Comparison of ENCODE assay signal across 19 cellular contexts in genomic region chr11:102158151-102158734, GRCh38. TPM values are rescaled to one million over a fixed set of nuclear protein-coding genes. Genes with fewer than 3 reads are reported as not detected.
DNase-seq lines count a peak whose midpoint lies in the region; ATAC-seq, FAIRE-seq and TF ChIP-seq lines count a peak whose summit lies in the region.
"Had no signal": no experiment of that assay in that cellular context is flagged by ENCODE, and none has a peak within 500 bp of the region (broad histone marks: within the 10 kb centered on the region; RNA-seq: fewer than 3 reads in every experiment).

No MANE protein-coding gene starts in this region.

- no peak for FAIRE-seq in bronchial epithelial cell (lab: Jason Lieb, UNC)
- FAIRE-seq: GM19239 had no signal

- peak overlapping the region; percentile 45; the same call in 1 of the 2 replicates for H3K4me2 ChIP-seq in KMS-11

- H3K27me3 Mint-ChIP-seq in nephron (ENCODE audit: low read depth) = no peaks in the 10 kb centered on the region

- H3K27ac ChIP-seq in 22Rv1 (peak overlapping the region; percentile 48), KMS-11 (no peak overlapping the region; the same call in 1 of the 2 replicates)
- no peak overlapping the region for H3K27ac ChIP-seq in effector memory CD4-positive, alpha-beta T cell (ENCODE audit: insufficient read depth, low read length, poor library complexity, severe bottlenecking)
- H3K27ac ChIP-seq: upper lobe of left lung had no signal

- no peaks in the 10 kb centered on the region for H4K20me1 ChIP-seq in KMS-11 (ENCODE audit: insufficient read depth)

- DNase-seq in bronchial epithelial cell (ENCODE audit: low read depth) = peak; percentile 46
- no peak for DNase-seq in NK-92 treated with Interleukin-12 subunit alpha and Interleukin-12 subunit beta, amount 100 ng/mL, for 24 hours (lab: John Stamatoyannopoulos, UW)
- DNase-seq in effector memory CD4-positive, alpha-beta T cell = no peak
- no peak for DNase-seq in NCI-H1417 treated with DMSO at 0.1 percent for 48 hours (lab: John Stamatoyannopoulos, UW)
- DNase-seq: activated CD4-positive, CD25-positive, alpha-beta regulatory T cell treated with anti-CD3 and anti-CD28 coated beads, Interleukin-2, amount 50 U/mL, for 72 hours; CD4-positive, CD25-positive, alpha-beta regulatory T cell; cerebellar nuclear complex; DMS79 treated with DMSO at 0.1 percent for 48 hours; MG63; NCI-H1694 treated with DMSO at 0.1 percent for 48 hours; NCI-H446 had no signal

- peaks cover 19% of the 10 kb centered on the region for H3K36me3 Mint-ChIP-seq in nephron (ENCODE audit: low read depth)
- H3K36me3 Mint-ChIP-seq: CD4-positive, CD25-positive, alpha-beta regulatory T cell had no signal

- H3K27ac Mint-ChIP-seq in nephron = peak overlapping the region; percentile 14 to 72 (median 36)
- H3K27ac Mint-ChIP-seq: activated T-helper 2 cell treated with anti-CD3 and anti-CD28 coated beads, Interferon-gamma antibody, Interleukin-2, Interleukin-4, amounts not matched to agents 10 μg/mL and 5 μg/mL and 100 μg/mL, durations not matched to agents 14 hours and 24 hours and 36 hours; CD4-positive, CD25-positive, alpha-beta regulatory T cell; T-helper 2 cell treated with Interferon-gamma antibody and Interleukin-4, amounts not matched to agents 5 μg/mL and 100 μg/mL, for 36 hours had no signal

- no peaks in the 10 kb centered on the region for H3K9me3 Mint-ChIP-seq in nephron
- H3K9me3 Mint-ChIP-seq: activated T-helper 2 cell treated with anti-CD3 and anti-CD28 coated beads, Interferon-gamma antibody, Interleukin-2, Interleukin-4, amounts not matched to agents 10 μg/mL and 5 μg/mL and 100 μg/mL, durations not matched to agents 14 hours and 24 hours and 36 hours; T-helper 2 cell treated with Interferon-gamma antibody and Interleukin-4, amounts not matched to agents 5 μg/mL and 100 μg/mL, for 36 hours had no signal

- no peak overlapping the region for H3K9ac ChIP-seq in KMS-11

- no peaks in the 10 kb centered on the region for H3K79me2 ChIP-seq in KMS-11 (ENCODE audit: insufficient read depth, low read depth)

- H3K4me1 Mint-ChIP-seq in nephron = peaks cover 57% of the 10 kb centered on the region
- H3K4me1 Mint-ChIP-seq: CD4-positive, CD25-positive, alpha-beta regulatory T cell had no signal

- TF ChIP-seq CTCF in 22Rv1 (IDR thresholded peaks at IDR 0.05) (no peak), KMS-11 (conservative IDR thresholded peaks at IDR 0.05; ENCODE audit: low read depth, low read length) (no peak), bronchial epithelial cell (IDR thresholded peaks at IDR 0.05; ENCODE audit: insufficient read depth, low read length, severe bottlenecking) (no peak), nephron (IDR thresholded peaks at IDR 0.05; ENCODE audit: unreplicated experiment in 3 of 3) (no peak)

- H3K4me1 ChIP-seq in KMS-11 (ENCODE audit: low read depth, poor library complexity, severe bottlenecking) = peaks cover 26% of the 10 kb centered on the region
- H3K4me1 ChIP-seq in effector memory CD4-positive, alpha-beta T cell (ENCODE audit: control insufficient read depth, insufficient read depth, low read length, poor library complexity, severe bottlenecking) = no peaks in the 10 kb centered on the region

- H2AFZ ChIP-seq in KMS-11 (ENCODE audit: low read depth) = no peak overlapping the region

- no peaks in the 10 kb centered on the region for H3K27me3 ChIP-seq in KMS-11 (ENCODE audit: insufficient read depth, low read depth)
- H3K27me3 ChIP-seq in bronchial epithelial cell (ENCODE audit: control insufficient read depth, insufficient read depth, low read length) = no peaks in the 10 kb centered on the region
- H3K27me3 ChIP-seq in effector memory CD4-positive, alpha-beta T cell (replicated peaks; ENCODE audit: control insufficient read depth, insufficient read depth, low read length, poor library complexity, severe bottlenecking) = no peaks in the 10 kb centered on the region
- H3K27me3 ChIP-seq: MG63, upper lobe of left lung had no signal

- no peak for ATAC-seq in HG03097 (IDR thresholded peaks at IDR 0.05; ENCODE audit: low FRiP score, unreplicated experiment)

- H3K36me3 ChIP-seq in KMS-11 (ENCODE audit: insufficient read depth) (no peaks in the 10 kb centered on the region), bronchial epithelial cell (ENCODE audit: control insufficient read depth, insufficient read depth, low read length) (peaks cover 4% of the 10 kb centered on the region)
- no peaks in the 10 kb centered on the region for H3K36me3 ChIP-seq in effector memory CD4-positive, alpha-beta T cell (ENCODE audit: control insufficient read depth, insufficient read depth, low read length)

- H3K4me3 Mint-ChIP-seq in nephron = no peak overlapping the region
- H3K4me3 Mint-ChIP-seq: CD4-positive, CD25-positive, alpha-beta regulatory T cell; T-helper 2 cell treated with Interferon-gamma antibody and Interleukin-4, amounts not matched to agents 5 μg/mL and 100 μg/mL, for 36 hours had no signal

- H3K9me3 ChIP-seq in effector memory CD4-positive, alpha-beta T cell (ENCODE audit: control insufficient read depth, low read length) = no peaks in the 10 kb centered on the region
- H3K9me3 ChIP-seq: MG63, upper lobe of left lung had no signal

- H3K4me3 ChIP-seq in KMS-11 (IDR thresholded peaks at IDR 0.05; ENCODE audit: insufficient read depth, low read depth, low read length) (no peak overlapping the region), bronchial epithelial cell (ENCODE audit: low read depth, low read length) (no peak overlapping the region)
- H3K4me3 ChIP-seq in effector memory CD4-positive, alpha-beta T cell (ENCODE audit: insufficient read depth, low read depth, low read length, poor library complexity, severe bottlenecking) = no peak overlapping the region
- H3K4me3 ChIP-seq: MG63, upper lobe of left lung had no signal

RNA-seq across cellular contexts. Expression of gene YAP1, which starts 48.0 kb away (rescaled TPM):
- 151 and 152 TPM in 2 replicates for total RNA-seq in bronchial epithelial cell
- total RNA-seq: activated T-helper 2 cell treated with anti-CD3 and anti-CD28 coated beads, Interferon-gamma antibody, Interleukin-2, Interleukin-4, amounts not matched to agents 10 μg/mL and 5 μg/mL and 100 μg/mL, durations not matched to agents 14 hours and 24 hours and 36 hours; CD4-positive, CD25-positive, alpha-beta regulatory T cell had no signal
